ENCODE assay signal across 1 cellular context in the genomic region with DNA sequence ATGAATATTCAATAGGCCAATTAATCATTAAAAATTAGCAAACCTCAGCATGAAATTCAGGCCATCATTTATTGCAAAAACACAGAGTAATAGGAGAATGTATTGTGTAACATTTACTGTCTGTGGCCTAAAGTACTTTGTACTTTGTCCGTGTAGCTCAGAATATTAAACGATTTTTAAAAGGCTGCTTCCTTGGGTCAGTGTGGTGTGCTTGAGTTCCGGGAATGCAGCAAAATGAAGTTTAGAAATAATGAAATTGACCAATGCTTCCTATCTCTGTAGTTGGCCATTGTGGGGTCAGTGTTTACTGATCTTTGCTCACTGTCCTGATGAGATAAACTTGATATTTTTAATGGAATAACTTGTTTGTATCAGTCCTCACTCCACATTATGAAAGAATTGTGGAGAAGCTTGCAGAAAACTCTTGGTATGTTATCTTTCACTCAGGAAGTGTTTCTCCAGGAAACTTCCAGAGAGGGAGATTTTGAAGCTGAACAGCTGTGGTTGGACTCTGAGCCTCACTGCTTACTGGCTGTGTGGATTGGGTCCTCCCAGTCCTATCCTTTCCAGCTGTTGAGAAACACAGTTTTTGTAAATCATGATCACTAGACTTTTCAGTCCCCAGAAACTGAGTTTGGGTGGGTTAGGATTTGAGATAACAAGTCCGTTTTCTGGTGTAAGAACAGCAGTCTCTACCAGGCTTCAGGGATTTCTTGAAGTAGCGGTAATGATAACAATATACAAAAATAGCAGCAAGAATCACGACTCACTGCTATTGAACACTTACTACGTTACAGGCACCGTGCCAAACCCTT.
TF ChIP-seq lines count a peak whose summit lies in the region.

No MANE protein-coding gene starts in this region.

TF ChIP-seq in HepG2, 621 proteins besides CTCF, POLR2A, EP300 and RAD21 (continued from another document and continues in another):
- TF ChIP-seq HMGXB3 (CRISPR knock-in tag; IDR thresholded peaks at IDR 0.05; ENCODE audit: borderline replicate concordance) (no peak), IKZF1 (IDR thresholded peaks at IDR 0.05) (no peak), RBM22 (optimal IDR thresholded peaks at IDR 0.05; ENCODE audit: low read length) (no peak), BCL6 (CRISPR knock-in tag; IDR thresholded peaks at IDR 0.05) (peak; percentile 51), ZBTB37 (CRISPR knock-in tag; IDR thresholded peaks at IDR 0.05) (no peak), ZNF230 (CRISPR knock-in tag; IDR thresholded peaks at IDR 0.05) (no peak), MED8 (CRISPR knock-in tag; IDR thresholded peaks at IDR 0.05; ENCODE audit: insufficient replicate concordance) (no peak), ARHGAP35 (CRISPR knock-in tag; IDR thresholded peaks at IDR 0.05; ENCODE audit: borderline replicate concordance) (no peak), KLF16 (CRISPR knock-in tag; IDR thresholded peaks at IDR 0.05) (peak in 1 of 2 experiments; percentile 28; a peak in 1 of 4 replicates), ZBTB43 (CRISPR knock-in tag; conservative IDR thresholded peaks at IDR 0.05) (no peak), ZNF704 (CRISPR knock-in tag; IDR thresholded peaks at IDR 0.05; ENCODE audit: borderline replicate concordance) (no peak), RXRA (CRISPR knock-in tag; IDR thresholded peaks at IDR 0.05) (no peak), HCFC1 (IDR thresholded peaks at IDR 0.05; ENCODE audit: low read depth, low read length) (no peak), MAF1 (CRISPR knock-in tag; IDR thresholded peaks at IDR 0.05; ENCODE audit: borderline replicate concordance) (no peak), ELK4 (CRISPR knock-in tag; IDR thresholded peaks at IDR 0.05; ENCODE audit: borderline replicate concordance) (no peak), JUNB (CRISPR knock-in tag; IDR thresholded peaks at IDR 0.05; ENCODE audit: borderline replicate concordance) (no peak), ZNF143 (CRISPR knock-in tag; IDR thresholded peaks at IDR 0.05) (no peak), TOE1 (CRISPR knock-in tag; IDR thresholded peaks at IDR 0.05) (no peak), XBP1 (CRISPR knock-in tag; IDR thresholded peaks at IDR 0.05) (no peak), TBP (CRISPR knock-in tag; IDR thresholded peaks at IDR 0.05) (no peak), ZNF3 (CRISPR knock-in tag; IDR thresholded peaks at IDR 0.05) (no peak), BCLAF1 (IDR thresholded peaks at IDR 0.05) (no peak)
- TF ChIP-seq, protein P1, sequence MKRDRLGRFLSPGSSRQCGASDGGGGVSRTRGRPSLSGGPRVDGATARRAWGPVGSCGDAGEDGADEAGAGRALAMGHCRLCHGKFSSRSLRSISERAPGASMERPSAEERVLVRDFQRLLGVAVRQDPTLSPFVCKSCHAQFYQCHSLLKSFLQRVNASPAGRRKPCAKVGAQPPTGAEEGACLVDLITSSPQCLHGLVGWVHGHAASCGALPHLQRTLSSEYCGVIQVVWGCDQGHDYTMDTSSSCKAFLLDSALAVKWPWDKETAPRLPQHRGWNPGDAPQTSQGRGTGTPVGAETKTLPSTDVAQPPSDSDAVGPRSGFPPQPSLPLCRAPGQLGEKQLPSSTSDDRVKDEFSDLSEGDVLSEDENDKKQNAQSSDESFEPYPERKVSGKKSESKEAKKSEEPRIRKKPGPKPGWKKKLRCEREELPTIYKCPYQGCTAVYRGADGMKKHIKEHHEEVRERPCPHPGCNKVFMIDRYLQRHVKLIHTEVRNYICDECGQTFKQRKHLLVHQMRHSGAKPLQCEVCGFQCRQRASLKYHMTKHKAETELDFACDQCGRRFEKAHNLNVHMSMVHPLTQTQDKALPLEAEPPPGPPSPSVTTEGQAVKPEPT (CRISPR knock-in tag; IDR thresholded peaks at IDR 0.05; ENCODE audit: low read depth) = no peak
- TF ChIP-seq, protein P2, sequence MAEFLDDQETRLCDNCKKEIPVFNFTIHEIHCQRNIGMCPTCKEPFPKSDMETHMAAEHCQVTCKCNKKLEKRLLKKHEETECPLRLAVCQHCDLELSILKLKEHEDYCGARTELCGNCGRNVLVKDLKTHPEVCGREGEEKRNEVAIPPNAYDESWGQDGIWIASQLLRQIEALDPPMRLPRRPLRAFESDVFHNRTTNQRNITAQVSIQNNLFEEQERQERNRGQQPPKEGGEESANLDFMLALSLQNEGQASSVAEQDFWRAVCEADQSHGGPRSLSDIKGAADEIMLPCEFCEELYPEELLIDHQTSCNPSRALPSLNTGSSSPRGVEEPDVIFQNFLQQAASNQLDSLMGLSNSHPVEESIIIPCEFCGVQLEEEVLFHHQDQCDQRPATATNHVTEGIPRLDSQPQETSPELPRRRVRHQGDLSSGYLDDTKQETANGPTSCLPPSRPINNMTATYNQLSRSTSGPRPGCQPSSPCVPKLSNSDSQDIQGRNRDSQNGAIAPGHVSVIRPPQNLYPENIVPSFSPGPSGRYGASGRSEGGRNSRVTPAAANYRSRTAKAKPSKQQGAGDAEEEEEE (CRISPR knock-in tag; IDR thresholded peaks at IDR 0.05; ENCODE audit: borderline replicate concordance) = no peak
- TF ChIP-seq, protein P3, sequence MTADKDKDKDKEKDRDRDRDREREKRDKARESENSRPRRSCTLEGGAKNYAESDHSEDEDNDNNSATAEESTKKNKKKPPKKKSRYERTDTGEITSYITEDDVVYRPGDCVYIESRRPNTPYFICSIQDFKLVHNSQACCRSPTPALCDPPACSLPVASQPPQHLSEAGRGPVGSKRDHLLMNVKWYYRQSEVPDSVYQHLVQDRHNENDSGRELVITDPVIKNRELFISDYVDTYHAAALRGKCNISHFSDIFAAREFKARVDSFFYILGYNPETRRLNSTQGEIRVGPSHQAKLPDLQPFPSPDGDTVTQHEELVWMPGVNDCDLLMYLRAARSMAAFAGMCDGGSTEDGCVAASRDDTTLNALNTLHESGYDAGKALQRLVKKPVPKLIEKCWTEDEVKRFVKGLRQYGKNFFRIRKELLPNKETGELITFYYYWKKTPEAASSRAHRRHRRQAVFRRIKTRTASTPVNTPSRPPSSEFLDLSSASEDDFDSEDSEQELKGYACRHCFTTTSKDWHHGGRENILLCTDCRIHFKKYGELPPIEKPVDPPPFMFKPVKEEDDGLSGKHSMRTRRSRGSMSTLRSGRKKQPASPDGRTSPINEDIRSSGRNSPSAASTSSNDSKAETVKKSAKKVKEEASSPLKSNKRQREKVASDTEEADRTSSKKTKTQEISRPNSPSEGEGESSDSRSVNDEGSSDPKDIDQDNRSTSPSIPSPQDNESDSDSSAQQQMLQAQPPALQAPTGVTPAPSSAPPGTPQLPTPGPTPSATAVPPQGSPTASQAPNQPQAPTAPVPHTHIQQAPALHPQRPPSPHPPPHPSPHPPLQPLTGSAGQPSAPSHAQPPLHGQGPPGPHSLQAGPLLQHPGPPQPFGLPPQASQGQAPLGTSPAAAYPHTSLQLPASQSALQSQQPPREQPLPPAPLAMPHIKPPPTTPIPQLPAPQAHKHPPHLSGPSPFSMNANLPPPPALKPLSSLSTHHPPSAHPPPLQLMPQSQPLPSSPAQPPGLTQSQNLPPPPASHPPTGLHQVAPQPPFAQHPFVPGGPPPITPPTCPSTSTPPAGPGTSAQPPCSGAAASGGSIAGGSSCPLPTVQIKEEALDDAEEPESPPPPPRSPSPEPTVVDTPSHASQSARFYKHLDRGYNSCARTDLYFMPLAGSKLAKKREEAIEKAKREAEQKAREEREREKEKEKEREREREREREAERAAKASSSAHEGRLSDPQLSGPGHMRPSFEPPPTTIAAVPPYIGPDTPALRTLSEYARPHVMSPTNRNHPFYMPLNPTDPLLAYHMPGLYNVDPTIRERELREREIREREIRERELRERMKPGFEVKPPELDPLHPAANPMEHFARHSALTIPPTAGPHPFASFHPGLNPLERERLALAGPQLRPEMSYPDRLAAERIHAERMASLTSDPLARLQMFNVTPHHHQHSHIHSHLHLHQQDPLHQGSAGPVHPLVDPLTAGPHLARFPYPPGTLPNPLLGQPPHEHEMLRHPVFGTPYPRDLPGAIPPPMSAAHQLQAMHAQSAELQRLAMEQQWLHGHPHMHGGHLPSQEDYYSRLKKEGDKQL (CRISPR knock-in tag; IDR thresholded peaks at IDR 0.05; ENCODE audit: low read depth) = no peak
- TF ChIP-seq, protein P4, sequence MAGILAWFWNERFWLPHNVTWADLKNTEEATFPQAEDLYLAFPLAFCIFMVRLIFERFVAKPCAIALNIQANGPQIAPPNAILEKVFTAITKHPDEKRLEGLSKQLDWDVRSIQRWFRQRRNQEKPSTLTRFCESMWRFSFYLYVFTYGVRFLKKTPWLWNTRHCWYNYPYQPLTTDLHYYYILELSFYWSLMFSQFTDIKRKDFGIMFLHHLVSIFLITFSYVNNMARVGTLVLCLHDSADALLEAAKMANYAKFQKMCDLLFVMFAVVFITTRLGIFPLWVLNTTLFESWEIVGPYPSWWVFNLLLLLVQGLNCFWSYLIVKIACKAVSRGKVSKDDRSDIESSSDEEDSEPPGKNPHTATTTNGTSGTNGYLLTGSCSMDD (CRISPR knock-in tag; IDR thresholded peaks at IDR 0.05) = no peak
